ENCODE assay signal across 9 cellular contexts in the genomic region with DNA sequence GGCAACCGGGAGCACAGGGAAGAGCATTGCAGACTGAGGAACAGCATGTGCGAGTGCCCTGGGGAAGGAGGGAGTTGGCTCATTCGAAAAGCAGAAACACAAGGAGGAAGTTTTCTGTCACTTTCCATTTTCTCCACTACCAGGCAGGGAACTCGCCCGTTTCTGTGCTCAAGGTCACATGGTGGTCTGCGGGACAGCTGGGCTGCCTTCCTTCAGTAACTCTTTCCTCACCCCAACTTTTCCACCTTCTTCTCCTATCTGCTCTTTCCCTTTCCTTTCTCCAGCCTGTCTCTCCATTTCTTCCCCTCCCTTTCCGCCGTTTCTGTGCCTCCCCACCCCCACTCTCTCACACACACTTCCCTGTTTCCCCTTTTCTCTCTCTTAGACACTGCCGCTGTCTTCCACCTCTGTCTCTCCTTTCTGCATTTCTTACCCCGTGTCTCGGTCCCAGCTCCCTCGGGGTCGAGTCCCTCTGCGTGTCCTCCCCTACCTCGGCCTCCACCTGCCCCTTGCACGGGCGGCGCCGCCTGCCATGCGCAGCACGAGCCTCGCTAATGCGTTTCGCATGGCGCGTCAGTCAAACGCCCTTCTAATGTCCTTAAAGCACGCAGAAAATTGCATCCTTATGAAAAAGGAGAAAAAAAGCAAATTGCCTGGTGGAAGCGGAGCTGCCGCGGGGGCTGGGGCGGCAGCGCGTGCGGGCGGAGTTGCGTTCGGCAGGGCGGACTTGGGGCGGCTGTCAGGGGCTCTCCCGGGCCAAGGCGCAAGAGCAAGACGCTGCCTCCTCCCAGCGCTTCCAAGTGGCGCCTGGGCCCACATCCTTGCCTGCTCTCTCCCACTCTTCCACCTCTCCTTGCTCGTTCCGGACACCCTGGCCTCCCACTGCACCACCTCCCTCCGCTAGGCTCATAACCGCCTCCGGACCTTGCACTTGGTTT. TPM values are rescaled to one million over a fixed set of nuclear protein-coding genes. Genes with fewer than 3 reads are reported as not detected.
DNase-seq lines count a peak whose midpoint lies in the region; TF ChIP-seq lines count a peak whose summit lies in the region.
"Had no signal": no experiment of that assay in that cellular context is flagged by ENCODE, and none has a peak within 500 bp of the region (broad histone marks: within the 10 kb centered on the region; RNA-seq: fewer than 3 reads in every experiment).

No MANE protein-coding gene starts in this region.

- no peaks in the 10 kb centered on the region for H3F3A ChIP-seq in DOHH2 (ENCODE audit: control insufficient read depth, insufficient read depth)
- no peaks in the 10 kb centered on the region for H3F3A ChIP-seq in MM.1S (ENCODE audit: insufficient read depth, low read length)

- no peaks in the 10 kb centered on the region for H3K9me3 ChIP-seq in DOHH2 (ENCODE audit: control insufficient read depth, insufficient read depth, low read length)
- no peaks in the 10 kb centered on the region for H3K9me3 ChIP-seq in neutrophil
- no peaks in the 10 kb centered on the region for H3K9me3 ChIP-seq in MM.1S (replicated peaks; ENCODE audit: insufficient read depth, low read length)

- peak overlapping the region; percentile 40; the same call in 1 of the 2 replicates for H3K4me2 ChIP-seq in DOHH2 (ENCODE audit: low read length)
- no peak overlapping the region; the same call in 1 of the 2 replicates for H3K4me2 ChIP-seq in MM.1S (ENCODE audit: low read depth, low read length)

- peaks cover 30% of the 10 kb centered on the region for H3K27me3 ChIP-seq in DOHH2 (ENCODE audit: control insufficient read depth, low read length)
- peaks cover 100% of the 10 kb centered on the region for H3K27me3 ChIP-seq in neutrophil
- peaks cover 70% of the 10 kb centered on the region for H3K27me3 ChIP-seq in MM.1S (replicated peaks; ENCODE audit: insufficient read depth, low read length)

- H3K27ac ChIP-seq in DOHH2 (ENCODE audit: low read depth, low read length) (no peak overlapping the region), neutrophil (no peak overlapping the region), MM.1S (ENCODE audit: low read length) (no peak overlapping the region)

- H3K9me2 ChIP-seq in DOHH2 (replicated peaks; ENCODE audit: control insufficient read depth, low read length) (no peaks in the 10 kb centered on the region), MM.1S (replicated peaks; ENCODE audit: insufficient read depth, low read length) (no peaks in the 10 kb centered on the region)

- H3K4me3 ChIP-seq in DOHH2 (ENCODE audit: low read length) (peak overlapping the region; percentile 39), epithelial cell of proximal tubule (ENCODE audit: low read depth, low read length) (peak overlapping the region; percentile 31), neutrophil (ENCODE audit: low read depth in 1 of 2, low read length in 1 of 2) (peak overlapping the region; percentile 42 to 52), MM.1S (ENCODE audit: low read length) (no peak overlapping the region)

- H3K79me2 ChIP-seq in DOHH2 (ENCODE audit: control insufficient read depth, low read length): no peaks in the 10 kb centered on the region
- no peaks in the 10 kb centered on the region for H3K79me2 ChIP-seq in MM.1S (ENCODE audit: low read length)

- DNase-seq in NOMO-1 treated with DMSO at 0.1 percent for 48 hours (lab: John Stamatoyannopoulos, UW; ENCODE audit: unreplicated experiment) (peak; percentile 76), epithelial cell of proximal tubule (ENCODE audit: low read depth) (no peak), NK-92 (lab: John Stamatoyannopoulos, UW; ENCODE audit: unreplicated experiment) (no peak), GOT3 (lab: John Stamatoyannopoulos, UW) (no peak), MM.1S (no peak), NCI-H446 (lab: John Stamatoyannopoulos, UW) (no peak)
- DNase-seq: stimulated activated CD4-positive, alpha-beta T cell treated with anti-CD3 and anti-CD28 coated beads, Interleukin-1b, Interleukin-23, amount 100 ng/mL, for 48 hours had no signal

- TF ChIP-seq CTCF in DOHH2 (IDR thresholded peaks at IDR 0.05; ENCODE audit: low read depth, low read length, poor library complexity, severe bottlenecking) (no peak), epithelial cell of proximal tubule (conservative IDR thresholded peaks at IDR 0.05; ENCODE audit: low read depth, low read length) (no peak), neutrophil (IDR thresholded peaks at IDR 0.05) (no peak), MM.1S (IDR thresholded peaks at IDR 0.05; ENCODE audit: low read length) (no peak)

- no peaks in the 10 kb centered on the region for H3K4me1 ChIP-seq in DOHH2 (ENCODE audit: control insufficient read depth, low read length)
- H3K4me1 ChIP-seq in neutrophil (ENCODE audit: control insufficient read depth in 1 of 2, insufficient read depth in 1 of 2, low read depth in 1 of 2, low read length in 1 of 2): peaks cover 11 to 14% of the 10 kb centered on the region in 2 experiments
- peaks cover 3% of the 10 kb centered on the region; the same call in 1 of the 2 replicates for H3K4me1 ChIP-seq in MM.1S (ENCODE audit: low read length)

- H3K36me3 ChIP-seq in DOHH2 (ENCODE audit: control insufficient read depth, low read length) (no peaks in the 10 kb centered on the region), neutrophil (no peaks in the 10 kb centered on the region), MM.1S (replicated peaks; ENCODE audit: insufficient read depth, low read length) (no peaks in the 10 kb centered on the region)

- H4K20me1 ChIP-seq in DOHH2 (ENCODE audit: control insufficient read depth, insufficient read depth, low read depth, low read length): no peaks in the 10 kb centered on the region
- H4K20me1 ChIP-seq in MM.1S (ENCODE audit: insufficient read depth, low read length): no peaks in the 10 kb centered on the region

- no peak overlapping the region for H2AFZ ChIP-seq in MM.1S (ENCODE audit: low read length)

- no peak overlapping the region for H3K9ac ChIP-seq in MM.1S (ENCODE audit: low read length)

RNA-seq across cellular contexts. Expression of gene BARX1, which starts 9.5 kb away (rescaled TPM):
- total RNA-seq in epithelial cell of proximal tubule: not detected in 2 replicates
